ENCODE assay signal across 1 cellular context in genomic region chr16:1940273-1941161, GRCh38.
A peak's percentile ranks its signal among the peaks of the same experiment; 100 is the strongest.
TF ChIP-seq lines count a peak whose summit lies in the region.

No MANE protein-coding gene starts in this region.

TF ChIP-seq in HepG2, 621 proteins besides CTCF, POLR2A, EP300 and RAD21 (continued from another document and continues in another):
- TF ChIP-seq, protein P1, sequence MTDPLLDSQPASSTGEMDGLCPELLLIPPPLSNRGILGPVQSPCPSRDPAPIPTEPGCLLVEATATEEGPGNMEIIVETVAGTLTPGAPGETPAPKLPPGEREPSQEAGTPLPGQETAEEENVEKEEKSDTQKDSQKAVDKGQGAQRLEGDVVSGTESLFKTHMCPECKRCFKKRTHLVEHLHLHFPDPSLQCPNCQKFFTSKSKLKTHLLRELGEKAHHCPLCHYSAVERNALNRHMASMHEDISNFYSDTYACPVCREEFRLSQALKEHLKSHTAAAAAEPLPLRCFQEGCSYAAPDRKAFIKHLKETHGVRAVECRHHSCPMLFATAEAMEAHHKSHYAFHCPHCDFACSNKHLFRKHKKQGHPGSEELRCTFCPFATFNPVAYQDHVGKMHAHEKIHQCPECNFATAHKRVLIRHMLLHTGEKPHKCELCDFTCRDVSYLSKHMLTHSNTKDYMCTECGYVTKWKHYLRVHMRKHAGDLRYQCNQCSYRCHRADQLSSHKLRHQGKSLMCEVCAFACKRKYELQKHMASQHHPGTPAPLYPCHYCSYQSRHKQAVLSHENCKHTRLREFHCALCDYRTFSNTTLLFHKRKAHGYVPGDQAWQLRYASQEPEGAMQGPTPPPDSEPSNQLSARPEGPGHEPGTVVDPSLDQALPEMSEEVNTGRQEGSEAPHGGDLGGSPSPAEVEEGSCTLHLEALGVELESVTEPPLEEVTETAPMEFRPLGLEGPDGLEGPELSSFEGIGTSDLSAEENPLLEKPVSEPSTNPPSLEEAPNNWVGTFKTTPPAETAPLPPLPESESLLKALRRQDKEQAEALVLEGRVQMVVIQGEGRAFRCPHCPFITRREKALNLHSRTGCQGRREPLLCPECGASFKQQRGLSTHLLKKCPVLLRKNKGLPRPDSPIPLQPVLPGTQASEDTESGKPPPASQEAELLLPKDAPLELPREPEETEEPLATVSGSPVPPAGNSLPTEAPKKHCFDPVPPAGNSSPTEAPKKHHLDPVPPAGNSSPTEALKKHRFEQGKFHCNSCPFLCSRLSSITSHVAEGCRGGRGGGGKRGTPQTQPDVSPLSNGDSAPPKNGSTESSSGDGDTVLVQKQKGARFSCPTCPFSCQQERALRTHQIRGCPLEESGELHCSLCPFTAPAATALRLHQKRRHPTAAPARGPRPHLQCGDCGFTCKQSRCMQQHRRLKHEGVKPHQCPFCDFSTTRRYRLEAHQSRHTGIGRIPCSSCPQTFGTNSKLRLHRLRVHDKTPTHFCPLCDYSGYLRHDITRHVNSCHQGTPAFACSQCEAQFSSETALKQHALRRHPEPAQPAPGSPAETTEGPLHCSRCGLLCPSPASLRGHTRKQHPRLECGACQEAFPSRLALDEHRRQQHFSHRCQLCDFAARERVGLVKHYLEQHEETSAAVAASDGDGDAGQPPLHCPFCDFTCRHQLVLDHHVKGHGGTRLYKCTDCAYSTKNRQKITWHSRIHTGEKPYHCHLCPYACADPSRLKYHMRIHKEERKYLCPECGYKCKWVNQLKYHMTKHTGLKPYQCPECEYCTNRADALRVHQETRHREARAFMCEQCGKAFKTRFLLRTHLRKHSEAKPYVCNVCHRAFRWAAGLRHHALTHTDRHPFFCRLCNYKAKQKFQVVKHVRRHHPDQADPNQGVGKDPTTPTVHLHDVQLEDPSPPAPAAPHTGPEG (CRISPR knock-in tag; IDR thresholded peaks at IDR 0.05) = 0 out of 2 replicates have a peak, but pooled peaks have one; percentile 17
- TF ChIP-seq CBX5 (CRISPR knock-in tag; IDR thresholded peaks at IDR 0.05; ENCODE audit: borderline replicate concordance) (peak; percentile 39; the same call in 1 of the 2 replicates), FOSL1 (CRISPR knock-in tag; IDR thresholded peaks at IDR 0.05; ENCODE audit: borderline replicate concordance) (no peak), PITX1 (CRISPR knock-in tag; IDR thresholded peaks at IDR 0.05) (no peak; the same call in 1 of the 2 replicates), ZNF143 (CRISPR knock-in tag; IDR thresholded peaks at IDR 0.05) (peak; percentile 37), NFKBIZ (CRISPR knock-in tag; IDR thresholded peaks at IDR 0.05) (peak; percentile 68), ZBTB26 (CRISPR knock-in tag; IDR thresholded peaks at IDR 0.05; ENCODE audit: borderline replicate concordance) (peak; percentile 69), BCL3 (CRISPR knock-in tag; IDR thresholded peaks at IDR 0.05) (peak; percentile 90), RERE (CRISPR knock-in tag; IDR thresholded peaks at IDR 0.05; ENCODE audit: low read depth) (no peak), TCF7 (IDR thresholded peaks at IDR 0.05; ENCODE audit: low read depth) (no peak), ZNF563 (CRISPR knock-in tag; IDR thresholded peaks at IDR 0.05) (no peak), ZNF430 (CRISPR knock-in tag; IDR thresholded peaks at IDR 0.05) (peak; percentile 60), ZNF44 (CRISPR knock-in tag; IDR thresholded peaks at IDR 0.05) (no peak; the same call in 1 of the 2 replicates), SYNCRIP (IDR thresholded peaks at IDR 0.05; ENCODE audit: insufficient read depth, low read depth, low read length) (no peak), HMGA1 (CRISPR knock-in tag; conservative IDR thresholded peaks at IDR 0.05) (no peak), ZBTB2 (CRISPR knock-in tag; IDR thresholded peaks at IDR 0.05; ENCODE audit: low read depth) (peak; percentile 42; the same call in 1 of the 2 replicates), ZNF710 (CRISPR knock-in tag; IDR thresholded peaks at IDR 0.05; ENCODE audit: borderline replicate concordance) (peak; percentile 82; the same call in 1 of the 2 replicates), ZNF672 (CRISPR knock-in tag; IDR thresholded peaks at IDR 0.05) (0 out of 2 replicates have a peak, but pooled peaks have one; percentile 33), IKZF5 (CRISPR knock-in tag; IDR thresholded peaks at IDR 0.05) (peak; percentile 47), SMAD3 (CRISPR knock-in tag; IDR thresholded peaks at IDR 0.05) (peak; percentile 74; the same call in 1 of the 2 replicates), SKI (IDR thresholded peaks at IDR 0.05; ENCODE audit: partially characterized antibody) (peak; percentile 15), NFKB2 (CRISPR knock-in tag; IDR thresholded peaks at IDR 0.05; ENCODE audit: borderline replicate concordance) (peak; percentile 72; the same call in 1 of the 2 replicates), SOX5 (CRISPR knock-in tag; IDR thresholded peaks at IDR 0.05; ENCODE audit: borderline replicate concordance) (peak; percentile 35; the same call in 1 of the 2 replicates), AGO1 (IDR thresholded peaks at IDR 0.05; ENCODE audit: low read depth, low read length, poor library complexity, severe bottlenecking) (peak; percentile 47), ZNF543 (CRISPR knock-in tag; IDR thresholded peaks at IDR 0.05) (peak; percentile 81), IRX3 (CRISPR knock-in tag; IDR thresholded peaks at IDR 0.05; ENCODE audit: borderline replicate concordance, low read depth) (0 out of 2 replicates have a peak, but pooled peaks have one; percentile 23), ZNF547 (CRISPR knock-in tag; IDR thresholded peaks at IDR 0.05) (peak; percentile 65)
- TF ChIP-seq, protein P2, sequence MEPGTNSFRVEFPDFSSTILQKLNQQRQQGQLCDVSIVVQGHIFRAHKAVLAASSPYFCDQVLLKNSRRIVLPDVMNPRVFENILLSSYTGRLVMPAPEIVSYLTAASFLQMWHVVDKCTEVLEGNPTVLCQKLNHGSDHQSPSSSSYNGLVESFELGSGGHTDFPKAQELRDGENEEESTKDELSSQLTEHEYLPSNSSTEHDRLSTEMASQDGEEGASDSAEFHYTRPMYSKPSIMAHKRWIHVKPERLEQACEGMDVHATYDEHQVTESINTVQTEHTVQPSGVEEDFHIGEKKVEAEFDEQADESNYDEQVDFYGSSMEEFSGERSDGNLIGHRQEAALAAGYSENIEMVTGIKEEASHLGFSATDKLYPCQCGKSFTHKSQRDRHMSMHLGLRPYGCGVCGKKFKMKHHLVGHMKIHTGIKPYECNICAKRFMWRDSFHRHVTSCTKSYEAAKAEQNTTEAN (CRISPR knock-in tag; conservative IDR thresholded peaks at IDR 0.05) = peak; percentile 92
- TF ChIP-seq, protein P3, sequence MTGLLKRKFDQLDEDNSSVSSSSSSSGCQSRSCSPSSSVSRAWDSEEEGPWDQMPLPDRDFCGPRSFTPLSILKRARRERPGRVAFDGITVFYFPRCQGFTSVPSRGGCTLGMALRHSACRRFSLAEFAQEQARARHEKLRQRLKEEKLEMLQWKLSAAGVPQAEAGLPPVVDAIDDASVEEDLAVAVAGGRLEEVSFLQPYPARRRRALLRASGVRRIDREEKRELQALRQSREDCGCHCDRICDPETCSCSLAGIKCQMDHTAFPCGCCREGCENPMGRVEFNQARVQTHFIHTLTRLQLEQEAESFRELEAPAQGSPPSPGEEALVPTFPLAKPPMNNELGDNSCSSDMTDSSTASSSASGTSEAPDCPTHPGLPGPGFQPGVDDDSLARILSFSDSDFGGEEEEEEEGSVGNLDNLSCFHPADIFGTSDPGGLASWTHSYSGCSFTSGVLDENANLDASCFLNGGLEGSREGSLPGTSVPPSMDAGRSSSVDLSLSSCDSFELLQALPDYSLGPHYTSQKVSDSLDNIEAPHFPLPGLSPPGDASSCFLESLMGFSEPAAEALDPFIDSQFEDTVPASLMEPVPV (CRISPR knock-in tag; IDR thresholded peaks at IDR 0.05) = peak; percentile 74; the same call in 1 of the 2 replicates
